In the genomic region with DNA sequence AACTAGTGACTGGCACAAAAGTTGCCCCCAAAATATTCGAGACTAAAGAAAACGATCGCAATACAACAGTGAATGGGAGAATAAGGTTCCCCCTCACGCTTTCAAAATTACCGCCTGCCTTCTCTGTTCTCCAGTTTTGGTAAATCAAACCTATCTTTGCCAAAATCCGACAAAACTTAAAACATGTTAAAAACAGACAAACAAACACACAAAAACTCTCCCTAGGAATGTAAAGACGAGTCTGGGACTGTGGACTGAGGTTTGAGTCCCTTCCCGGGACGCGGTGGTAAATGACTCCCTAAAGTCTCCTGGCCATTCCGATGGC, we compare ENCODE assay signal across 8 cellular contexts. TPM values are rescaled to one million over a fixed set of nuclear protein-coding genes. Genes with fewer than 3 reads are reported as not detected.
DNase-seq lines count a peak whose midpoint lies in the region; ATAC-seq and TF ChIP-seq lines count a peak whose summit lies in the region.

No MANE protein-coding gene starts in this region.

- ATAC-seq in activated T-cell treated with anti-CD3 and anti-CD28 coated beads, Interleukin-2, amount 50 U/mL, for 4 hours, result no peak
- ATAC-seq in body of pancreas (no peak), lower lobe of right lung (no peak), HG03097 (IDR thresholded peaks at IDR 0.05; ENCODE audit: low FRiP score, unreplicated experiment) (no peak)

- TF ChIP-seq CTCF in body of pancreas (IDR thresholded peaks at IDR 0.05) (no peak), lower lobe of right lung (IDR thresholded peaks at IDR 0.05) (no peak), thyroid gland (IDR thresholded peaks at IDR 0.05) (no peak)

- H3K4me3 Mint-ChIP-seq in activated T-cell treated with anti-CD3 and anti-CD28 coated beads, Interleukin-2, amount 50 U/mL, for 4 hours, result peak overlapping the region; percentile 72

- WGBS in body of pancreas, 2 donors, result 32 to 37% methylated on average over 11 of the region's 11 CpGs
- 28 to 34% methylated on average over 11 of the region's 11 CpGs for WGBS in thyroid gland, 2 donors

- H3K9me3 Mint-ChIP-seq in activated T-cell treated with anti-CD3 and anti-CD28 coated beads, Interleukin-2, amount 50 U/mL, for 4 hours, result peaks cover 5% of the 10 kb centered on the region

- H3K27me3 ChIP-seq in body of pancreas, result no peaks in the 10 kb centered on the region
- H3K27me3 ChIP-seq in lower lobe of right lung (ENCODE audit: low read depth), result peaks cover 5% of the 10 kb centered on the region
- no peaks in the 10 kb centered on the region for H3K27me3 ChIP-seq in thyroid gland

- no peak for TF ChIP-seq POLR2A in body of pancreas (IDR thresholded peaks at IDR 0.05)
- no peak for TF ChIP-seq POLR2A in thyroid gland (IDR thresholded peaks at IDR 0.05)

- no peaks in the 10 kb centered on the region for H3K9me3 ChIP-seq in body of pancreas
- H3K9me3 ChIP-seq in lower lobe of right lung, result no peaks in the 10 kb centered on the region
- H3K9me3 ChIP-seq in thyroid gland, result no peaks in the 10 kb centered on the region

- H3K36me3 ChIP-seq in body of pancreas (replicated peaks in 1 of 2; ENCODE audit: insufficient read depth in 1 of 2, low read depth in 2 of 2) (peaks cover 0 to 4% of the 10 kb centered on the region in 2 donors), lower lobe of right lung (peaks cover 3% of the 10 kb centered on the region), thyroid gland (no peaks in the 10 kb centered on the region)

- intact Hi-C loops in body of pancreas (cut with DNase I), result no loop called here
- intact Hi-C loops in lower lobe of right lung (cut with DNase I), result no loop called here
- intact Hi-C loops in thyroid gland (cut with DNase I), result loop anchor here (10.0 kb wide), 1 partner anchor 71 kb away; no protein-coding TSS in a partner anchor

- H3K27ac ChIP-seq in body of pancreas (peak overlapping the region in 3 of 4 donors; percentile 68 to 79 (median 79)), lower lobe of right lung (peak overlapping the region; percentile 91), thyroid gland (peak overlapping the region; percentile 41 to 84 (median 73))

- peaks cover 11% of the 10 kb centered on the region for H3K36me3 Mint-ChIP-seq in activated T-cell treated with anti-CD3 and anti-CD28 coated beads, Interleukin-2, amount 50 U/mL, for 4 hours (ENCODE audit: insufficient read depth)

- H3K4me1 ChIP-seq in body of pancreas (peaks cover 13% of the 10 kb centered on the region), lower lobe of right lung (peaks cover 17% of the 10 kb centered on the region), thyroid gland (peaks cover 8 to 11% of the 10 kb centered on the region in 2 donors)

- peaks cover 21% of the 10 kb centered on the region for H3K4me1 Mint-ChIP-seq in activated T-cell treated with anti-CD3 and anti-CD28 coated beads, Interleukin-2, amount 50 U/mL, for 4 hours (ENCODE audit: low read depth)

- no peak for DNase-seq in activated T-cell treated with anti-CD3 and anti-CD28 coated beads, Interleukin-2, amount 50 U/mL, for 4 hours
- DNase-seq in activated T-cell treated with anti-CD3 and anti-CD28 coated beads, Interleukin-2, amount 50 U/mL, for 1 hour, result no peak
- DNase-seq in body of pancreas, result no peak
- DNase-seq in lower lobe of right lung, result no peak
- DNase-seq in thyroid gland, result no peak
- DNase-seq in NCI-H2081 (lab: John Stamatoyannopoulos, UW), result no peak
- DNase-seq in SHP77 (lab: John Stamatoyannopoulos, UW), result no peak

- H3K4me3 ChIP-seq in body of pancreas, result peak overlapping the region; percentile 55 to 93
- H3K4me3 ChIP-seq in lower lobe of right lung, result peak overlapping the region; percentile 94
- peak overlapping the region; percentile 59 to 90 (median 76) for H3K4me3 ChIP-seq in thyroid gland (replicated peaks in 1 of 3)

- H3K27me3 Mint-ChIP-seq in activated T-cell treated with anti-CD3 and anti-CD28 coated beads, Interleukin-2, amount 50 U/mL, for 4 hours (ENCODE audit: low read depth), result peaks cover 23% of the 10 kb centered on the region

RNA-seq across cellular contexts. Expression of gene IMPACT, which starts 0.4 kb away (rescaled TPM):
- 1 to 10 TPM; 9.5 to 9.7 (median 9.5) TPM for total RNA-seq in activated T-cell treated with anti-CD3 and anti-CD28 coated beads, Interleukin-2, amount 50 U/mL, for 4 hours
- 10 to 100 TPM in 1 of 2 donors, 1 to 10 TPM in 1; 9.6 to 20.1 TPM for total RNA-seq in body of pancreas
- total RNA-seq in lower lobe of right lung, result 25.6 TPM
- total RNA-seq in thyroid gland, result 10 to 100 TPM; 28.5 to 34.1 (median 32.6) TPM

RNA-seq across cellular contexts. Expression of gene OSBPL1A, which starts 28.4 kb away (rescaled TPM):
- 1 to 10 TPM; 1.3 to 2.7 (median 2.2) TPM for total RNA-seq in activated T-cell treated with anti-CD3 and anti-CD28 coated beads, Interleukin-2, amount 50 U/mL, for 4 hours
- total RNA-seq in body of pancreas (10 to 100 TPM; 20.5 to 78.4 TPM), lower lobe of right lung (50.6 TPM), thyroid gland (10 to 100 TPM; 47.0 to 57.4 (median 48.2) TPM)

RNA-seq across cellular contexts. Expression of gene HRH4, which starts 34.4 kb away (rescaled TPM):
- total RNA-seq in activated T-cell treated with anti-CD3 and anti-CD28 coated beads, Interleukin-2, amount 50 U/mL, for 4 hours, result under 1 TPM in 1 of 3 donors, not detected in 2; 0.41 TPM
- total RNA-seq in body of pancreas (not detected), lower lobe of right lung (2.0 TPM), thyroid gland (not detected)

Comparison
In these comparisons a context has a peak if more than half of its experiments do, and no peak if none do; other contexts are left out.
1. RNA of gene OSBPL1A, which starts 28.4 kb away (total RNA-seq): 20.5 to 78.4 TPM in body of pancreas, 50.6 TPM in lower lobe of right lung (single experiment) and 47.0 to 57.4 TPM in thyroid gland; 1.3 to 2.7 TPM in activated T-cell treated with anti-CD3 and anti-CD28 coated beads, Interleukin-2, amount 50 U/mL, for 4 hours; every median in the first group is over 4 times any median in the second.
2. Peak in every context shown above with its lines, with median percentiles within 50 percentile points of each other: H3K27ac ChIP-seq and H3K4me3 ChIP-seq.